Comparison of ENCODE assay signal across 9 cellular contexts in genomic region chr5:149485655-149486615, GRCh38.
DNase-seq lines count a peak whose midpoint lies in the region; ATAC-seq and TF ChIP-seq lines count a peak whose summit lies in the region.
"Had no signal": no experiment of that assay in that cellular context is flagged by ENCODE, and none has a peak within 500 bp of the region (broad histone marks: within the 10 kb centered on the region; RNA-seq: fewer than 3 reads in every experiment).

No MANE protein-coding gene starts in this region.

- no peaks in the 10 kb centered on the region for H3K9me2 ChIP-seq in SK-N-SH

- no peak for TF ChIP-seq POLR2A in sigmoid colon (IDR thresholded peaks at IDR 0.05)

- DNase-seq in NCI-H345 (lab: John Stamatoyannopoulos, UW) (peak; percentile 35), NCI-H345 treated with DMSO at 0.1 percent for 48 hours (lab: John Stamatoyannopoulos, UW; ENCODE audit: unreplicated experiment) (no peak), SK-N-SH (peak; percentile 34), foreskin melanocyte (peak; percentile 85), sigmoid colon (peak; percentile 96), T-helper 2 cell (no peak)

- no peaks in the 10 kb centered on the region for H3K36me3 ChIP-seq in SK-N-SH (replicated peaks in 1 of 2; ENCODE audit: control insufficient read depth in 1 of 2, insufficient read depth in 2 of 2, low read length in 1 of 2)
- H3K36me3 ChIP-seq in sigmoid colon, result no peaks in the 10 kb centered on the region
- H3K36me3 ChIP-seq: BLaER1 treated with 17β-estradiol and CSF1 and Interleukin-3, amounts not matched to agents 10 nM and 100 nM had no signal

- 6% methylated on average over 2 of the region's 2 CpGs for WGBS in SK-N-SH (ENCODE audit: low lambda C conversion rate)
- 6 to 42% methylated on average over 2 of the region's 2 CpGs for WGBS in sigmoid colon, 2 donors

- H3K4me3 ChIP-seq in SK-N-SH (ENCODE audit: low read depth in 2 of 2, low read length in 1 of 2) (no peak overlapping the region), sigmoid colon (no peak overlapping the region)
- H3K4me3 ChIP-seq: BLaER1 treated with 17β-estradiol and CSF1 and Interleukin-3, amounts not matched to agents 10 nM and 100 nM had no signal

- CTCF ChIA-PET in SK-N-SH (lab: Yijun Ruan, JAX), result interaction anchor here (0.8 to 2.4 kb wide), 8 partner anchors 10 to 119 kb away, joined by 3 to 8 read pairs (median 4); partner anchors contain the start of gene CSNK1A1

- H3K4me1 ChIP-seq in SK-N-SH (ENCODE audit: control insufficient read depth in 1 of 2, insufficient read depth in 2 of 2, low read depth in 1 of 2, low read length in 1 of 2), result peaks cover 16 to 39% of the 10 kb centered on the region in 2 experiments
- H3K4me1 ChIP-seq in sigmoid colon, result peaks cover 0 to 96% (median 93%) of the 10 kb centered on the region in 4 donors

- H3K27me3 ChIP-seq in SK-N-SH (ENCODE audit: insufficient read depth), result no peaks in the 10 kb centered on the region
- H3K27me3 ChIP-seq in sigmoid colon, result no peaks in the 10 kb centered on the region
- H3K27me3 ChIP-seq: BLaER1 treated with 17β-estradiol and CSF1 and Interleukin-3, amounts not matched to agents 10 nM and 100 nM had no signal

- TF ChIP-seq EP300 in SK-N-SH (IDR thresholded peaks at IDR 0.05; ENCODE audit: borderline replicate concordance in 1 of 2, low read depth in 1 of 2, low read length in 1 of 2) (peak; percentile 78 to 98; a peak in 3 of 4 replicates), sigmoid colon (IDR thresholded peaks at IDR 0.05) (peak; percentile 49 to 98 (median 97))

- H3K79me2 ChIP-seq in SK-N-SH (ENCODE audit: insufficient read depth), result no peaks in the 10 kb centered on the region

- no peak overlapping the region for H2AFZ ChIP-seq in SK-N-SH (ENCODE audit: low read depth)

- TF ChIP-seq CTCF in SK-N-SH (IDR thresholded peaks at IDR 0.05), result no peak
- no peak for TF ChIP-seq CTCF in sigmoid colon (IDR thresholded peaks at IDR 0.05)

- H3K27ac ChIP-seq in SK-N-SH (ENCODE audit: low read depth in 2 of 2, low read length in 1 of 2) (peak overlapping the region; percentile 85 to 99), sigmoid colon (peak overlapping the region; percentile 86 to 92 (median 90))

- no peak for TF ChIP-seq RAD21 in SK-N-SH (IDR thresholded peaks at IDR 0.05; ENCODE audit: low read length)

- intact Hi-C loops in sigmoid colon (cut with DNase I), result loop anchor here (1.0 to 5.0 kb wide), 2 partner anchors 40 to 61 kb away; no protein-coding TSS in a partner anchor

- peaks cover 49% of the 10 kb centered on the region for H3F3A ChIP-seq in SK-N-SH (replicated peaks; ENCODE audit: insufficient read depth)

- H4K20me1 ChIP-seq in SK-N-SH (ENCODE audit: insufficient read depth), result no peaks in the 10 kb centered on the region

- H3K9me3 ChIP-seq in SK-N-SH (no peaks in the 10 kb centered on the region), sigmoid colon (no peaks in the 10 kb centered on the region)
- H3K9me3 ChIP-seq: BLaER1 treated with 17β-estradiol and CSF1 and Interleukin-3, amounts not matched to agents 10 nM and 100 nM had no signal

- peak overlapping the region; percentile 59 for H3K4me2 ChIP-seq in SK-N-SH
- H3K4me2 ChIP-seq: BLaER1 treated with 17β-estradiol and CSF1 and Interleukin-3, amounts not matched to agents 10 nM and 100 nM had no signal

- H3K9ac ChIP-seq in SK-N-SH, result peak overlapping the region; percentile 79
- H3K9ac ChIP-seq: BLaER1 treated with 17β-estradiol and CSF1 and Interleukin-3, amounts not matched to agents 10 nM and 100 nM had no signal

- ATAC-seq in GM21367 (IDR thresholded peaks at IDR 0.05; ENCODE audit: unreplicated experiment) (no peak), GM21737 (IDR thresholded peaks at IDR 0.05; ENCODE audit: unreplicated experiment) (no peak)

- POLR2A ChIA-PET in SK-N-SH (lab: Yijun Ruan, JAX), result interaction anchor here (0.8 kb wide), 1 partner anchor 31 kb away, joined by 3 read pairs; no protein-coding TSS in a partner anchor

TF ChIP-seq in SK-N-SH, 30 proteins besides CTCF, POLR2A, EP300 and RAD21 (continues in another document):
- TF ChIP-seq USF1 (IDR thresholded peaks at IDR 0.05; ENCODE audit: borderline replicate concordance, low read depth) (no peak), SMC3 (IDR thresholded peaks at IDR 0.05; ENCODE audit: low read depth, low read length) (no peak; the same call in 1 of the 2 replicates), SIN3A (IDR thresholded peaks at IDR 0.05; ENCODE audit: borderline replicate concordance, low read depth, low read length) (peak; percentile 73), MXI1 (IDR thresholded peaks at IDR 0.05; ENCODE audit: low read depth, low read length) (no peak), MAX (IDR thresholded peaks at IDR 0.05; ENCODE audit: low read depth) (no peak), JUND (IDR thresholded peaks at IDR 0.05) (peak; percentile 96), NRF1 (IDR thresholded peaks at IDR 0.05; ENCODE audit: low read depth, low read length) (no peak), MEF2A (IDR thresholded peaks at IDR 0.05; ENCODE audit: borderline replicate concordance, low read depth) (peak; percentile 28), CHD2 (IDR thresholded peaks at IDR 0.05; ENCODE audit: low read length, partially characterized antibody) (no peak), TAF1 (IDR thresholded peaks at IDR 0.05; ENCODE audit: borderline replicate concordance, low read depth, low read length) (no peak; the same call in 1 of the 2 replicates), FOXM1 (IDR thresholded peaks at IDR 0.05; ENCODE audit: low read depth) (peak; percentile 68; the same call in 1 of the 2 replicates), RCOR1 (IDR thresholded peaks at IDR 0.05; ENCODE audit: low read length) (no peak), PBX3 (IDR thresholded peaks at IDR 0.05) (peak; percentile 98), EZH2phosphoT487 (IDR thresholded peaks at IDR 0.05; ENCODE audit: borderline replicate concordance, low read depth) (no peak), ZBTB33 (IDR thresholded peaks at IDR 0.05; ENCODE audit: borderline replicate concordance, low read depth) (peak; percentile 67; the same call in 1 of the 2 replicates), POLR2AphosphoS5 (IDR thresholded peaks at IDR 0.05; ENCODE audit: low read depth, low read length) (peak; percentile 87), GATA2 (CRISPR knock-in tag; IDR thresholded peaks at IDR 0.05) (no peak), IRF3 (IDR thresholded peaks at IDR 0.05; ENCODE audit: low read depth, low read length) (no peak)

Comparison
In these comparisons a context has a peak if more than half of its experiments do, and no peak if none do; other contexts are left out.
1. DNase-seq: peak in NCI-H345 (single experiment), SK-N-SH (single experiment), foreskin melanocyte (single experiment) and sigmoid colon (single experiment); none in NCI-H345 treated with DMSO at 0.1 percent for 48 hours (single experiment) and T-helper 2 cell (0 of 5).